9 cellular contexts compared by ENCODE assay signal in genomic region chr12:19739195-19739776, GRCh38.
DNase-seq lines count a peak whose midpoint lies in the region; ATAC-seq and TF ChIP-seq lines count a peak whose summit lies in the region.
"Had no signal": no experiment of that assay in that cellular context is flagged by ENCODE, and none has a peak within 500 bp of the region (broad histone marks: within the 10 kb centered on the region; RNA-seq: fewer than 3 reads in every experiment).

No MANE protein-coding gene starts in this region.

- ATAC-seq in GM19324 (IDR thresholded peaks at IDR 0.05; ENCODE audit: low FRiP score, unreplicated experiment) (no peak), GM21576 (IDR thresholded peaks at IDR 0.05; ENCODE audit: unreplicated experiment) (no peak)
- ATAC-seq: naive thymus-derived CD4-positive, alpha-beta T cell had no signal

- TF ChIP-seq CTCF in GM12873 (IDR thresholded peaks at IDR 0.05; ENCODE audit: insufficient read depth, low read depth, low read length, missing control alignments) = peak; percentile 47
- TF ChIP-seq CTCF in retinal pigment epithelial cell (conservative IDR thresholded peaks at IDR 0.05; ENCODE audit: low read depth, low read length) = peak; percentile 55

- DNase-seq in Ammon's horn (ENCODE audit: low spot score) (peak; percentile 72), NCI-H146 (lab: John Stamatoyannopoulos, UW) (peak; percentile 55), glomerular visceral epithelial cell (ENCODE audit: extremely low spot score) (peak; percentile 51), retinal pigment epithelial cell (ENCODE audit: low read depth) (peak; percentile 28)
- peak; percentile 4 for DNase-seq in activated CD4-positive, alpha-beta T cell treated with anti-CD3 and anti-CD28 coated beads, Interleukin-2, amount 50 U/mL, for 1 hour

- no peak overlapping the region for H3K4me3 ChIP-seq in retinal pigment epithelial cell (ENCODE audit: low read length)

Comparison
In these comparisons a context has a peak if more than half of its experiments do, and no peak if none do; other contexts are left out.
1. DNase-seq: peak in every context shown above with its lines; median percentile 72 in Ammon's horn; 55 in NCI-H146; 51 in glomerular visceral epithelial cell; 28 in retinal pigment epithelial cell; 4 in activated CD4-positive, alpha-beta T cell treated with anti-CD3 and anti-CD28 coated beads, Interleukin-2, amount 50 U/mL, for 1 hour.